ENCODE assay signal across 10 cellular contexts in genomic region chr22:50697667-50698506, GRCh38. TPM values are rescaled to one million over a fixed set of nuclear protein-coding genes. Genes with fewer than 3 reads are reported as not detected.
A peak's percentile ranks its signal among the peaks of the same experiment; 100 is the strongest.
DNase-seq lines count a peak whose midpoint lies in the region; ATAC-seq, FAIRE-seq and TF ChIP-seq lines count a peak whose summit lies in the region.
"Had no signal": no experiment of that assay in that cellular context is flagged by ENCODE, and none has a peak within 500 bp of the region (broad histone marks: within the 10 kb centered on the region; RNA-seq: fewer than 3 reads in every experiment).

No MANE protein-coding gene starts in this region.

- peaks cover 25% of the 10 kb centered on the region for H3K27me3 ChIP-seq in HUES64 (ENCODE audit: insufficient read depth, low read length)
- H3K27me3 ChIP-seq in liver (ENCODE audit: control insufficient read depth in 4 of 4, insufficient read depth in 4 of 4, low read length in 3 of 4) = no peaks in the 10 kb centered on the region

- no peak for TF ChIP-seq CTCF in coronary artery (IDR thresholded peaks at IDR 0.05)
- TF ChIP-seq CTCF in liver (IDR thresholded peaks at IDR 0.05; ENCODE audit: low read depth, low read length, missing input control) = no peak

- no peaks in the 10 kb centered on the region for H3K4me1 ChIP-seq in HUES64 (ENCODE audit: insufficient read depth, low read length)
- peaks cover 17 to 61% (median 46%) of the 10 kb centered on the region in 4 donors for H3K4me1 ChIP-seq in liver (ENCODE audit: control insufficient read depth in 4 of 4, insufficient read depth in 4 of 4, low read length in 3 of 4)

- no peak for FAIRE-seq in GM19239 (lab: Jason Lieb, UNC)

- H3K9ac ChIP-seq in HUES64 (ENCODE audit: low read depth, low read length) (no peak overlapping the region), liver (ENCODE audit: low read depth in 1 of 2, low read length in 2 of 2) (peak overlapping the region in 1 of 2 donors; percentile 77)

- H3K4me3 ChIP-seq in HUES64 (ENCODE audit: low read length) (peak overlapping the region; percentile 36), coronary artery (peak overlapping the region; percentile 67), liver (ENCODE audit: low read depth in 1 of 3, low read length in 3 of 3) (peak overlapping the region; percentile 38 to 74 (median 71))

- WGBS in HUES64 = 25% methylated on average over 54 of the region's 54 CpGs
- 32% methylated on average over 54 of the region's 54 CpGs for WGBS in liver

- no peaks in the 10 kb centered on the region for H3K36me3 ChIP-seq in HUES64 (ENCODE audit: insufficient read depth, low read length)
- H3K36me3 ChIP-seq in liver (ENCODE audit: control insufficient read depth in 4 of 4, insufficient read depth in 3 of 4, low read depth in 1 of 4, low read length in 3 of 4) = peaks cover 0 to 3% (median 0%) of the 10 kb centered on the region in 4 donors

- ATAC-seq in GM18502 (IDR thresholded peaks at IDR 0.05; ENCODE audit: poor library complexity, unreplicated experiment) = no peak

- no peak for TF ChIP-seq RAD21 in liver (IDR thresholded peaks at IDR 0.05)

- DNase-seq in coronary artery (ENCODE audit: low spot score) (no peak), GM19239 (ENCODE audit: insufficient read length, low spot score) (no peak)
- no peak for DNase-seq in activated CD4-positive, alpha-beta T cell treated with anti-CD3 and anti-CD28 coated beads, Interleukin-2, amount 50 U/mL, for 4 hours
- DNase-seq: effector memory CD4-positive, alpha-beta T cell; NCI-H187 treated with DMSO at 0.1 percent for 48 hours; SHP77 treated with DMSO at 0.1 percent for 48 hours had no signal

- H3K27ac ChIP-seq in HUES64 (ENCODE audit: low read depth, low read length) (no peak overlapping the region), coronary artery (peak overlapping the region in 1 of 2 donors; percentile 22), liver (ENCODE audit: low read depth in 1 of 2, low read length in 2 of 2) (peak overlapping the region; percentile 98), temporal lobe (ENCODE audit: low read depth, low read length) (peak overlapping the region; percentile 61)

- H3K9me3 ChIP-seq in HUES64 (ENCODE audit: insufficient read depth, low read depth, low read length) = no peaks in the 10 kb centered on the region
- no peaks in the 10 kb centered on the region for H3K9me3 ChIP-seq in liver (ENCODE audit: control insufficient read depth in 4 of 4, low read length in 3 of 4)

TF ChIP-seq in liver, 16 proteins besides CTCF, POLR2A, EP300 and RAD21:
- TF ChIP-seq HNF4G (IDR thresholded peaks at IDR 0.05) (no peak), RXRA (IDR thresholded peaks at IDR 0.05) (no peak), EGR1 (IDR thresholded peaks at IDR 0.05; ENCODE audit: low read depth in 2 of 2) (no peak), JUND (IDR thresholded peaks at IDR 0.05) (no peak), YY1 (IDR thresholded peaks at IDR 0.05) (no peak), TAF1 (conservative IDR thresholded peaks at IDR 0.05) (no peak), GABPA (IDR thresholded peaks at IDR 0.05 in 1 of 2, conservative IDR thresholded peaks at IDR 0.05 in 1 of 2) (no peak), HNF4A (conservative IDR thresholded peaks at IDR 0.05) (no peak), REST (IDR thresholded peaks at IDR 0.05) (no peak), FOXA2 (IDR thresholded peaks at IDR 0.05) (no peak)
- TF ChIP-seq, protein P1, sequence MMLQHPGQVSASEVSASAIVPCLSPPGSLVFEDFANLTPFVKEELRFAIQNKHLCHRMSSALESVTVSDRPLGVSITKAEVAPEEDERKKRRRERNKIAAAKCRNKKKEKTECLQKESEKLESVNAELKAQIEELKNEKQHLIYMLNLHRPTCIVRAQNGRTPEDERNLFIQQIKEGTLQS (IDR thresholded peaks at IDR 0.05) = no peak
- TF ChIP-seq, protein P2, sequence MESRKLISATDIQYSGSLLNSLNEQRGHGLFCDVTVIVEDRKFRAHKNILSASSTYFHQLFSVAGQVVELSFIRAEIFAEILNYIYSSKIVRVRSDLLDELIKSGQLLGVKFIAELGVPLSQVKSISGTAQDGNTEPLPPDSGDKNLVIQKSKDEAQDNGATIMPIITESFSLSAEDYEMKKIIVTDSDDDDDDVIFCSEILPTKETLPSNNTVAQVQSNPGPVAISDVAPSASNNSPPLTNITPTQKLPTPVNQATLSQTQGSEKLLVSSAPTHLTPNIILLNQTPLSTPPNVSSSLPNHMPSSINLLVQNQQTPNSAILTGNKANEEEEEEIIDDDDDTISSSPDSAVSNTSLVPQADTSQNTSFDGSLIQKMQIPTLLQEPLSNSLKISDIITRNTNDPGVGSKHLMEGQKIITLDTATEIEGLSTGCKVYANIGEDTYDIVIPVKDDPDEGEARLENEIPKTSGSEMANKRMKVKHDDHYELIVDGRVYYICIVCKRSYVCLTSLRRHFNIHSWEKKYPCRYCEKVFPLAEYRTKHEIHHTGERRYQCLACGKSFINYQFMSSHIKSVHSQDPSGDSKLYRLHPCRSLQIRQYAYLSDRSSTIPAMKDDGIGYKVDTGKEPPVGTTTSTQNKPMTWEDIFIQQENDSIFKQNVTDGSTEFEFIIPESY (IDR thresholded peaks at IDR 0.05) = no peak

RNA-seq across cellular contexts. Expression of gene SHANK3, which starts 25.3 kb away (rescaled TPM):
- 4.0 TPM for polyA plus RNA-seq in HUES64 (2013, experiment 1 of 2)
- polyA plus RNA-seq in HUES64 (2013, experiment 2 of 2) = 5.1 TPM
- total RNA-seq in liver (1 to 10 TPM; 5.1 to 10.0 TPM), temporal lobe (5.9 TPM)
- polyA plus RNA-seq in liver = 1 to 10 TPM; 1.1 to 6.4 TPM

RNA-seq across cellular contexts. Expression of gene ACR, which starts 40.1 kb away (rescaled TPM):
- not detected for polyA plus RNA-seq in HUES64 (2013, experiment 1 of 2)
- polyA plus RNA-seq in HUES64 (2013, experiment 2 of 2) = not detected
- total RNA-seq in liver (under 1 TPM; 0.09 to 0.17 TPM), temporal lobe (not detected)
- polyA plus RNA-seq in liver = under 1 TPM; 0.07 to 0.14 TPM
